In the genomic region with DNA sequence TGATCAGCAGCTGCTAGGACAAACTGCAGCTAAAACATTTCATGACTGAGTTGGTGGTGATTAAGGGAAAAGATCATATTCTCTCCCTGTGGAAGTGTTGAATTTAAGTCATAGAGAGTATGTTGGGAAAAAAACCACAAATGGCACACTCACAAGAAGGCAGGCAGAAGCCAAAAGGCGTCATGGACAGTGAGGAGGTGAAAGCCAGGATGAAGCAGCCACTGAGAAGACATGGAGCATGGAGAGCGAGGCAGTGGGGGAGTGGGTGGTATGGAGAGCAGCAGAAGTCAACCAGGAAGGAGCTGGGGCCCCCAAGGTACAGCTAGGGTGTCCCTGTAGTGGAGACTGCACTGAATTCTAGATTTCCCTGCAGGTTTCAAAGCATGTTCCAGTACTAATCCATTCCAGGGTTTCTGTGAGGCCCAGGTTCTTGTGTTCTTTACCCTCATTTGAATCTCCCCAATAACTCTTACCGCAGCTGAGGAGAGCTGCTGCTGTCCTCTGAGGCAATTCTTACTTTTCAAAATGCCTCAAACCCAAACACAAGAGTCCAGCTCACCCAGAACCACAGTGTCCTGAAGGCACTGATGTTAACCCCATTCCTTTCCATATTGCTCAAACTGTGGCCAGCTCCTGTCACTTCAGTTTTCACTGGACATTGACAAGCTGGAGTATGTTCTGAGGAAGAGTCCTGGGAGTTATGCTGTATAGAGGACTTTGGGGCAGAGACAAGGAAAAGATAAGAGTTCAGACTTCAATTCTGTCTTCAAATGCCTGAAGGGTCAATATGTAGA, we compare ENCODE assay signal across 8 cellular contexts.
DNase-seq lines count a peak whose midpoint lies in the region; ATAC-seq and TF ChIP-seq lines count a peak whose summit lies in the region.

No MANE protein-coding gene starts in this region.

- H3K36me3 Mint-ChIP-seq in H9 (ENCODE audit: insufficient read depth in 1 of 3, low read depth in 3 of 3) = no peaks in the 10 kb centered on the region
- H3K36me3 Mint-ChIP-seq in activated CD8-positive, alpha-beta T cell treated with anti-CD3 and anti-CD28 coated beads, Interleukin-2, amount 10 ng/mL, durations not matched to agents 7 days and 5 days (ENCODE audit: low read depth) = no peaks in the 10 kb centered on the region

- no peak overlapping the region for H3K4ac ChIP-seq in H9 (ENCODE audit: low read depth, low read length)

- CTCF ChIA-PET in HEK293T (lab: Yijun Ruan, JAX) = interaction anchor here (0.5 kb wide), 1 partner anchor 355 kb away, joined by 3 read pairs; no protein-coding TSS in a partner anchor
- CTCF ChIA-PET in activated CD8-positive, alpha-beta T cell treated with anti-CD3 and anti-CD28 coated beads, Interleukin-2, amount 10 ng/mL, durations not matched to agents 7 days and 5 days (lab: Charles Lee) = no interaction called here

- no peak overlapping the region for H3K4me3 ChIP-seq in NB4 (ENCODE audit: low read depth, low read length)

- no peaks in the 10 kb centered on the region for H3K27me3 ChIP-seq in H9 (ENCODE audit: insufficient read depth, low read length)

- no peak overlapping the region for H2BK20ac ChIP-seq in H9 (ENCODE audit: low read depth, low read length, poor library complexity, severe bottlenecking)

- H2AFZ ChIP-seq in H9 (ENCODE audit: low read length) = peak overlapping the region; percentile 78

- H2AK5ac ChIP-seq in H9 (ENCODE audit: insufficient read length, low read length) = no peak overlapping the region

- peaks cover 24% of the 10 kb centered on the region for H3K27me3 Mint-ChIP-seq in H9 (ENCODE audit: low read depth)
- peaks cover 12% of the 10 kb centered on the region for H3K27me3 Mint-ChIP-seq in activated CD8-positive, alpha-beta T cell treated with anti-CD3 and anti-CD28 coated beads, Interleukin-2, amount 10 ng/mL, durations not matched to agents 7 days and 5 days (ENCODE audit: low read depth)

- H2BK12ac ChIP-seq in H9 (ENCODE audit: insufficient read length, low read depth, low read length) = no peak overlapping the region

- no peak overlapping the region for H3K4me2 ChIP-seq in H9 (ENCODE audit: insufficient read depth, insufficient read length, low read length)

- no peaks in the 10 kb centered on the region for H3K23me2 ChIP-seq in H9 (ENCODE audit: insufficient read length, low read depth, low read length, poor library complexity, severe bottlenecking)

- no peaks in the 10 kb centered on the region for H3K9me3 Mint-ChIP-seq in H9
- H3K9me3 Mint-ChIP-seq in activated CD8-positive, alpha-beta T cell treated with anti-CD3 and anti-CD28 coated beads, Interleukin-2, amount 10 ng/mL, durations not matched to agents 7 days and 5 days (ENCODE audit: insufficient read depth) = no peaks in the 10 kb centered on the region

- no peak overlapping the region for H3K14ac ChIP-seq in H9 (ENCODE audit: insufficient read depth, low read length)

- H3T11ph ChIP-seq in H9 (ENCODE audit: low read length) = no peak overlapping the region

- no peak overlapping the region for H3K18ac ChIP-seq in H9 (ENCODE audit: insufficient read length, low read depth, low read length)

- H4K91ac ChIP-seq in H9 (ENCODE audit: insufficient read length, low read depth, low read length) = no peak overlapping the region

- H3K9ac ChIP-seq in H9 (ENCODE audit: extremely low read depth, insufficient read length, low read length) = no peak overlapping the region

- H3K23ac ChIP-seq in H9 (ENCODE audit: insufficient read length, low read depth, low read length) = no peak overlapping the region

- TF ChIP-seq POLR2A in GM18505 (IDR thresholded peaks at IDR 0.05; ENCODE audit: borderline replicate concordance, extremely low read depth, insufficient read depth, insufficient read length) (no peak), NB4 (IDR thresholded peaks at IDR 0.05; ENCODE audit: extremely low read depth, insufficient read length) (no peak)

- TF ChIP-seq CTCF in H9 (conservative IDR thresholded peaks at IDR 0.05) = no peak
- no peak for TF ChIP-seq CTCF in NB4 (IDR thresholded peaks at IDR 0.05; ENCODE audit: low read depth, low read length)

- H2BK5ac ChIP-seq in H9 (ENCODE audit: insufficient read length, low read length) = no peak overlapping the region

- peak; percentile 46 for ATAC-seq in GM18505 (IDR thresholded peaks at IDR 0.05; ENCODE audit: unreplicated experiment)
- ATAC-seq in activated CD8-positive, alpha-beta T cell treated with anti-CD3 and anti-CD28 coated beads, Interleukin-2, amount 10 ng/mL, durations not matched to agents 7 days and 5 days = no peak

- DNase-seq in H9 = no peak
- DNase-seq in NB4 (ENCODE audit: low read depth) = peak; percentile 34
- peak; percentile 48 for DNase-seq in islet precursor cell
- DNase-seq in NCI-H1417 treated with DMSO at 0.1 percent for 48 hours (lab: John Stamatoyannopoulos, UW) = no peak
- no peak for DNase-seq in HEK293T (ENCODE audit: extremely low spot score)
- no peak for DNase-seq in SKM-1 (lab: John Stamatoyannopoulos, UW; ENCODE audit: unreplicated experiment)
- DNase-seq in activated CD8-positive, alpha-beta T cell treated with anti-CD3 and anti-CD28 coated beads, Interleukin-2, amount 10 ng/mL, durations not matched to agents 7 days and 5 days = no peak

- no CpG with 5 or more reads among the region's 3 CpGs for WGBS in H9 (ENCODE audit: extremely low coverage, insufficient read length, low lambda C conversion rate)

- no peak overlapping the region for H2BK120ac ChIP-seq in H9 (ENCODE audit: low read depth, low read length, poor library complexity, severe bottlenecking)

- no peak overlapping the region for H3K4me3 Mint-ChIP-seq in H9
- H3K4me3 Mint-ChIP-seq in activated CD8-positive, alpha-beta T cell treated with anti-CD3 and anti-CD28 coated beads, Interleukin-2, amount 10 ng/mL, durations not matched to agents 7 days and 5 days = no peak overlapping the region

- no peaks in the 10 kb centered on the region for H4K20me1 ChIP-seq in H9 (ENCODE audit: control insufficient read depth, insufficient read depth, insufficient read length)

- H3K9me3 ChIP-seq in H9 (ENCODE audit: control insufficient read depth, low read depth, low read length) = no peaks in the 10 kb centered on the region

- no peak overlapping the region for H3K27ac Mint-ChIP-seq in H9
- H3K27ac Mint-ChIP-seq in activated CD8-positive, alpha-beta T cell treated with anti-CD3 and anti-CD28 coated beads, Interleukin-2, amount 10 ng/mL, durations not matched to agents 7 days and 5 days = no peak overlapping the region

- peaks cover 25 to 45% of the 10 kb centered on the region in 2 experiments for H3K4me1 Mint-ChIP-seq in H9
- H3K4me1 Mint-ChIP-seq in activated CD8-positive, alpha-beta T cell treated with anti-CD3 and anti-CD28 coated beads, Interleukin-2, amount 10 ng/mL, durations not matched to agents 7 days and 5 days (ENCODE audit: low read depth) = no peaks in the 10 kb centered on the region

- H2BK15ac ChIP-seq in H9 (ENCODE audit: low read depth, low read length) = no peak overlapping the region

- H3K4me1 ChIP-seq in H9 (ENCODE audit: insufficient read depth, low read length) = peaks cover 5% of the 10 kb centered on the region; the same call in 1 of the 2 replicates

- no peaks in the 10 kb centered on the region for H3K79me2 ChIP-seq in H9 (ENCODE audit: insufficient read depth, low read length)

- H4K5ac ChIP-seq in H9 (ENCODE audit: insufficient read length, low read depth, low read length) = no peak overlapping the region

- peak overlapping the region; percentile 19 for H4K8ac ChIP-seq in H9 (replicated peaks; ENCODE audit: insufficient read length, low read depth, low read length)

- H3K79me1 ChIP-seq in H9 (ENCODE audit: insufficient read depth, low read depth, low read length, poor library complexity, severe bottlenecking) = no peaks in the 10 kb centered on the region

- H3K27ac ChIP-seq in H9 (ENCODE audit: insufficient read length, low read depth, low read length) = no peak overlapping the region

- no peak overlapping the region for H3K56ac ChIP-seq in H9 (ENCODE audit: insufficient read length, low read depth, low read length)

- POLR2A ChIA-PET in HEK293T (lab: Yijun Ruan, JAX) = no interaction called here
- POLR2A ChIA-PET in activated CD8-positive, alpha-beta T cell treated with anti-CD3 and anti-CD28 coated beads, Interleukin-2, amount 10 ng/mL, durations not matched to agents 7 days and 5 days (lab: Charles Lee) = no interaction called here

TF ChIP-seq in HEK293T, 16 proteins besides CTCF, POLR2A, EP300 and RAD21:
- no peak for TF ChIP-seq TARDBP (IDR thresholded peaks at IDR 0.05)
- TF ChIP-seq, protein P1, sequence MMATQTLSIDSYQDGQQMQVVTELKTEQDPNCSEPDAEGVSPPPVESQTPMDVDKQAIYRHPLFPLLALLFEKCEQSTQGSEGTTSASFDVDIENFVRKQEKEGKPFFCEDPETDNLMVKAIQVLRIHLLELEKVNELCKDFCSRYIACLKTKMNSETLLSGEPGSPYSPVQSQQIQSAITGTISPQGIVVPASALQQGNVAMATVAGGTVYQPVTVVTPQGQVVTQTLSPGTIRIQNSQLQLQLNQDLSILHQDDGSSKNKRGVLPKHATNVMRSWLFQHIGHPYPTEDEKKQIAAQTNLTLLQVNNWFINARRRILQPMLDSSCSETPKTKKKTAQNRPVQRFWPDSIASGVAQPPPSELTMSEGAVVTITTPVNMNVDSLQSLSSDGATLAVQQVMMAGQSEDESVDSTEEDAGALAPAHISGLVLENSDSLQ (IDR thresholded peaks at IDR 0.05) = no peak
- TF ChIP-seq NFRKB (IDR thresholded peaks at IDR 0.05) = no peak
- no peak for TF ChIP-seq ZNF384 (IDR thresholded peaks at IDR 0.05)
- TF ChIP-seq FOXM1 (IDR thresholded peaks at IDR 0.05; ENCODE audit: borderline replicate concordance) = no peak

Comparison
In these comparisons a context has a peak if more than half of its experiments do, and no peak if none do; other contexts are left out.
1. DNase-seq: peak in NB4 (single experiment) and islet precursor cell (single experiment); none in H9 (single experiment), NCI-H1417 treated with DMSO at 0.1 percent for 48 hours (single experiment), HEK293T (single experiment), SKM-1 (single experiment) and activated CD8-positive, alpha-beta T cell treated with anti-CD3 and anti-CD28 coated beads, Interleukin-2, amount 10 ng/mL, durations not matched to agents 7 days and 5 days (single experiment).